In the genomic region with DNA sequence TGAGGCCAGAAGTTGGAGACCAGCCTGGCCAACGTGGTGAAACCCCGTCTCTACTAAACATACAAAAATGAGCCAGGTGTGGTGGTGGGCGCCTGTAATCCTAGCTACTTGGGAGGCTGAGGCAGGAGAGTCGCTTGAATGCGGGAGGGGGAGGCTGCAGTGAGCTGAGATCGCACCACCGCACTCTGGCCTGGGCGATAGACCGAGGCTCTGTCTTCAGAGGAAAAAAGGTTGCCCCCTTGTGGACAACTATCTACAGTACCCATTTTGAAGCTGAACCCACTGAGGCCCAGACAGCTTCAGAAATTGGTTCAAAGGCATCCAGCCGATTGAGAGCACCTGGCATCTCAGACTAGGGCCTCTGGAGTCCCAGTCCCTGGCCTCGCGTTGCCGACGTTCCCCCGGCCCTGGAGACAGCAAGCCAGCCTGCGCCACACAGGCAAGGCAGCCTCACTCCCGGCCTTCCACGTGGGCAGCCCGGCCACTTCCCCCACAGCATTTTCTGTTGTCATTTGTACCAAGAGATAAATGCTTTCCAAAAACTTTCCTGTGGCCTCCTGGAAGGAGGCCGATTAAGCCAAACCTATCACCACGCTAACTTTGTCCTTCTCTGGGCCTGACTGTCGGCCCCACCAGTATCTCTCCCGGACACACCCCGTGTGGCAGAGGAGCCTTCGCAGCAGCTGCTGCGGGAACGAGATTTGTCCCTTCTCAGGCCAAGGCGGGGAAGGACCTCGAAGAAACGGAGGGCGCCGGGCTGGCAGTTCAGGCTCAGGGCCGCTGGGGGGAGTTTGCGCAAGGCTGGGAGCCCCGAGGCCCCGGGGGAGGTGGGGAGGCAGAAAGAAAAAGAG, we compare ENCODE assay signal across 8 cellular contexts.
DNase-seq lines count a peak whose midpoint lies in the region; TF ChIP-seq lines count a peak whose summit lies in the region.

No MANE protein-coding gene starts in this region.

- TF ChIP-seq POLR2A in esophagus squamous epithelium (IDR thresholded peaks at IDR 0.05) = no peak

- H3K4me2 ChIP-seq in trophoblast cell (ENCODE audit: low read length) = peak overlapping the region; percentile 32

- H3K79me2 ChIP-seq in trophoblast cell (ENCODE audit: control insufficient read depth, insufficient read depth, low read length, poor library complexity) = no peaks in the 10 kb centered on the region

- TF ChIP-seq CTCF in HFFc6 (IDR thresholded peaks at IDR 0.05) = peak; percentile 71
- peak in 5 of 6 experiments; percentile 19 to 37 (median 27) for TF ChIP-seq CTCF in esophagus squamous epithelium (IDR thresholded peaks at IDR 0.05)

- peak overlapping the region; percentile 90 for H2BK12ac ChIP-seq in trophoblast cell (ENCODE audit: low read length)

- H3K27me3 ChIP-seq in esophagus squamous epithelium (peaks cover 0 to 25% (median 0%) of the 10 kb centered on the region in 4 donors), trophoblast cell (ENCODE audit: insufficient read depth, low read length) (no peaks in the 10 kb centered on the region)

- H2BK120ac ChIP-seq in trophoblast cell (ENCODE audit: insufficient read depth, low read length, poor library complexity) = peak overlapping the region; percentile 79

- no peak overlapping the region for H3K27ac ChIP-seq in esophagus squamous epithelium
- H3K27ac ChIP-seq in trophoblast cell (ENCODE audit: low read depth, low read length) = no peak overlapping the region

- H3K23ac ChIP-seq in trophoblast cell (ENCODE audit: low read length) = no peak overlapping the region

- intact Hi-C loops in esophagus squamous epithelium (cut with DNase I) = no loop called here

- H3K14ac ChIP-seq in trophoblast cell (ENCODE audit: low read length) = peak overlapping the region; percentile 63

- H4K12ac ChIP-seq in trophoblast cell (ENCODE audit: low read depth, low read length) = no peak overlapping the region

- H3K36me3 Mint-ChIP-seq in HFFc6 (ENCODE audit: low read depth) = peaks cover 33% of the 10 kb centered on the region

- H3K4me3 Mint-ChIP-seq in HFFc6 = no peak overlapping the region

- peaks cover 7% of the 10 kb centered on the region for H3K79me1 ChIP-seq in trophoblast cell (ENCODE audit: low read length)

- H3K36me3 ChIP-seq in esophagus squamous epithelium (peaks cover 0 to 17% (median 0%) of the 10 kb centered on the region in 3 donors), trophoblast cell (ENCODE audit: control insufficient read depth in 1 of 2, insufficient read depth in 2 of 2, low read length in 2 of 2) (no peaks in the 10 kb centered on the region)

- H3K9me3 Mint-ChIP-seq in HFFc6 = no peaks in the 10 kb centered on the region

- H3K18ac ChIP-seq in trophoblast cell (ENCODE audit: low read length) = peak overlapping the region; percentile 73

- DNase-seq in AG20443 (ENCODE audit: low spot score) = peak; percentile 43
- no peak for DNase-seq in HFFc6
- peak; percentile 56 for DNase-seq in activated CD4-positive, alpha-beta T cell treated with anti-CD3 and anti-CD28 coated beads for 48 hours
- DNase-seq in esophagus squamous epithelium (lab: John Stamatoyannopoulos, UW) = no peak
- peak; percentile 37 to 75 for DNase-seq in trophoblast cell
- no peak for DNase-seq in T1000 (lab: John Stamatoyannopoulos, UW)
- no peak for DNase-seq in NCI-H524 treated with DMSO at 0.1 percent for 48 hours (lab: John Stamatoyannopoulos, UW)
- no peak for DNase-seq in superior temporal gyrus (ENCODE audit: extremely low spot score)

- H3K4me1 Mint-ChIP-seq in HFFc6 (ENCODE audit: low read depth) = peaks cover 23% of the 10 kb centered on the region

- H2AK5ac ChIP-seq in trophoblast cell (ENCODE audit: low read length) = no peak overlapping the region

- no peak overlapping the region for H3K27ac Mint-ChIP-seq in HFFc6

- no peak overlapping the region for H3K4ac ChIP-seq in trophoblast cell (ENCODE audit: low read depth, low read length)

- no peaks in the 10 kb centered on the region; the same call in 1 of the 2 replicates for H3K27me3 Mint-ChIP-seq in HFFc6 (ENCODE audit: insufficient read depth)

- no peak overlapping the region for H2AFZ ChIP-seq in trophoblast cell (ENCODE audit: insufficient read depth, low read length, poor library complexity)

- 66 to 76% methylated on average over 24 to 25 of the region's 36 CpGs for WGBS in esophagus squamous epithelium, 2 donors
- no CpG with 5 or more reads among the region's 36 CpGs for WGBS in trophoblast cell (ENCODE audit: extremely low coverage, insufficient coverage, insufficient read length)

- peak overlapping the region; percentile 81 for H4K8ac ChIP-seq in trophoblast cell (ENCODE audit: low read depth, low read length)

- H3K4me1 ChIP-seq in esophagus squamous epithelium (peaks cover 0 to 15% (median 0%) of the 10 kb centered on the region in 3 donors), trophoblast cell (ENCODE audit: control insufficient read depth in 1 of 2, insufficient read depth in 2 of 2, low read length in 2 of 2) (peaks cover 13 to 15% of the 10 kb centered on the region in 2 experiments)

- H3K4me3 ChIP-seq in esophagus squamous epithelium (peak overlapping the region in 1 of 4 donors; percentile 8), trophoblast cell (ENCODE audit: low read depth, low read length) (no peak overlapping the region)

- H3K9me3 ChIP-seq in esophagus squamous epithelium (no peaks in the 10 kb centered on the region), trophoblast cell (ENCODE audit: insufficient read depth, low read depth, low read length) (no peaks in the 10 kb centered on the region)

- H2BK5ac ChIP-seq in trophoblast cell (ENCODE audit: low read depth, low read length, poor library complexity) = peak overlapping the region; percentile 35

- peak overlapping the region; percentile 83 for H4K91ac ChIP-seq in trophoblast cell (ENCODE audit: low read depth, low read length)

- no peak overlapping the region for H3K9ac ChIP-seq in trophoblast cell (ENCODE audit: low read length)

Comparison
In these comparisons a context has a peak if more than half of its experiments do, and no peak if none do; other contexts are left out.
1. DNase-seq: peak in AG20443 (single experiment), activated CD4-positive, alpha-beta T cell treated with anti-CD3 and anti-CD28 coated beads for 48 hours (single experiment) and trophoblast cell (2 of 2); none in HFFc6 (single experiment), esophagus squamous epithelium (single experiment), T1000 (single experiment), NCI-H524 treated with DMSO at 0.1 percent for 48 hours (single experiment) and superior temporal gyrus (single experiment).